In the genomic region with DNA sequence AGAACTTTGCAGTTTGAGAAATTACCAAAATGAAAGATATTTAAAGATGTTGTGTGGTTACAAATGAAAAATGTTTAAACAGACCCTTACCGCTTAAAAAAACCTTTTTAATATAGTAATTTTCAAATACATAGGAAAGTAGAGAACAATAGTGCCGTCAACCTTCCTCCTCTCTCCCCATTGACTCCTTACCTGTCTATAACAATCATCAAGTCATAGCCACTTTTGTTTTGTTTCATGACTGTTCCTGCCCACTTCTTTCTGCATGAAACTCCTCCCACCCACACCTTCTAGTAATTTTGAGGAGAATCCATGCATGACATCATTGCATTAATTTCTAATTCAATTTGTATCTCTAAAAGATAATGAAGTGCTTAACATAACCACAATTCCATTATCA, we compare ENCODE assay signal across 2 cellular contexts.
TF ChIP-seq lines count a peak whose summit lies in the region.

No MANE protein-coding gene starts in this region.

TF ChIP-seq in HepG2, 621 proteins besides CTCF, POLR2A, EP300 and RAD21:
- TF ChIP-seq ZNF431 (CRISPR knock-in tag; IDR thresholded peaks at IDR 0.05; ENCODE audit: borderline replicate concordance, low read depth) (no peak), ATF7 (IDR thresholded peaks at IDR 0.05) (peak; percentile 45; the same call in 1 of the 2 replicates), ATF7 (CRISPR knock-in tag; IDR thresholded peaks at IDR 0.05) (no peak)
TF ChIP-seq in HepG2: peak in this region for 1.

TF ChIP-seq in GM12878, 131 proteins besides CTCF, POLR2A, EP300 and RAD21:
- TF ChIP-seq, protein P1, sequence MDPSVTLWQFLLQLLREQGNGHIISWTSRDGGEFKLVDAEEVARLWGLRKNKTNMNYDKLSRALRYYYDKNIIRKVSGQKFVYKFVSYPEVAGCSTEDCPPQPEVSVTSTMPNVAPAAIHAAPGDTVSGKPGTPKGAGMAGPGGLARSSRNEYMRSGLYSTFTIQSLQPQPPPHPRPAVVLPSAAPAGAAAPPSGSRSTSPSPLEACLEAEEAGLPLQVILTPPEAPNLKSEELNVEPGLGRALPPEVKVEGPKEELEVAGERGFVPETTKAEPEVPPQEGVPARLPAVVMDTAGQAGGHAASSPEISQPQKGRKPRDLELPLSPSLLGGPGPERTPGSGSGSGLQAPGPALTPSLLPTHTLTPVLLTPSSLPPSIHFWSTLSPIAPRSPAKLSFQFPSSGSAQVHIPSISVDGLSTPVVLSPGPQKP (IDR thresholded peaks at IDR 0.05; ENCODE audit: low read depth, low read length), result no peak
- TF ChIP-seq, protein P2, sequence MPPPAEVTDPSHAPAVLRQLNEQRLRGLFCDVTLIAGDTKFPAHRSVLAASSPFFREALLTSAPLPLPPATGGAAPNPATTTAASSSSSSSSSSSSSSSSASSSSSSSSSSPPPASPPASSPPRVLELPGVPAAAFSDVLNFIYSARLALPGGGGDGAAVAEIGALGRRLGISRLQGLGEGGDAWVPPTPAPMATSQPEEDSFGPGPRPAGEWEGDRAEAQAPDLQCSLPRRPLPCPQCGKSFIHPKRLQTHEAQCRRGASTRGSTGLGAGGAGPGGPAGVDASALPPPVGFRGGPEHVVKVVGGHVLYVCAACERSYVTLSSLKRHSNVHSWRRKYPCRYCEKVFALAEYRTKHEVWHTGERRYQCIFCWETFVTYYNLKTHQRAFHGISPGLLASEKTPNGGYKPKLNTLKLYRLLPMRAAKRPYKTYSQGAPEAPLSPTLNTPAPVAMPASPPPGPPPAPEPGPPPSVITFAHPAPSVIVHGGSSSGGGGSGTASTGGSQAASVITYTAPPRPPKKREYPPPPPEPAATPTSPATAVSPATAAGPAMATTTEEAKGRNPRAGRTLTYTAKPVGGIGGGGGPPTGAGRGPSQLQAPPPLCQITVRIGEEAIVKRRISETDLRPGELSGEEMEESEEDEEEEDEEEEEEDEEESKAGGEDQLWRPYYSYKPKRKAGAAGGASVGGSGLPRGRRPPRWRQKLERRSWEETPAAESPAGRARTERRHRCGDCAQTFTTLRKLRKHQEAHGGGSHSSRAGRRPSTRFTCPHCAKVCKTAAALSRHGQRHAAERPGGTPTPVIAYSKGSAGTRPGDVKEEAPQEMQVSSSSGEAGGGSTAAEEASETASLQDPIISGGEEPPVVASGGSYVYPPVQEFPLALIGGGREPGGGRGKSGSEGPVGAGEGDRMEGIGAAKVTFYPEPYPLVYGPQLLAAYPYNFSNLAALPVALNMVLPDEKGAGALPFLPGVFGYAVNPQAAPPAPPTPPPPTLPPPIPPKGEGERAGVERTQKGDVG (CRISPR knock-in tag; IDR thresholded peaks at IDR 0.05), result no peak
- TF ChIP-seq KAT2A (conservative IDR thresholded peaks at IDR 0.05; ENCODE audit: control insufficient read depth, low read depth, low read length) (no peak), RFX5 (IDR thresholded peaks at IDR 0.05; ENCODE audit: low read depth, low read length) (no peak), EED (IDR thresholded peaks at IDR 0.05; ENCODE audit: low read depth) (no peak), ZNF622 (IDR thresholded peaks at IDR 0.05) (no peak), ESRRA (IDR thresholded peaks at IDR 0.05; ENCODE audit: low read length) (no peak), POU2F2 (IDR thresholded peaks at IDR 0.05; ENCODE audit: borderline replicate concordance, low read depth, low read length) (no peak), SUZ12 (IDR thresholded peaks at IDR 0.05; ENCODE audit: unreplicated experiment) (no peak), JUND (IDR thresholded peaks at IDR 0.05; ENCODE audit: low read depth, low read length) (no peak), ZNF24 (IDR thresholded peaks at IDR 0.05) (no peak), NFXL1 (IDR thresholded peaks at IDR 0.05; ENCODE audit: borderline replicate concordance) (no peak), NR2C1 (IDR thresholded peaks at IDR 0.05) (no peak), CHD1 (IDR thresholded peaks at IDR 0.05; ENCODE audit: low read depth, low read length) (no peak), FOXM1 (IDR thresholded peaks at IDR 0.05; ENCODE audit: low read depth, low read length) (no peak), STAT1 (conservative IDR thresholded peaks at IDR 0.05) (no peak), RELA (IDR thresholded peaks at IDR 0.05; ENCODE audit: borderline replicate concordance, partially characterized antibody) (no peak)
- TF ChIP-seq, protein P3, sequence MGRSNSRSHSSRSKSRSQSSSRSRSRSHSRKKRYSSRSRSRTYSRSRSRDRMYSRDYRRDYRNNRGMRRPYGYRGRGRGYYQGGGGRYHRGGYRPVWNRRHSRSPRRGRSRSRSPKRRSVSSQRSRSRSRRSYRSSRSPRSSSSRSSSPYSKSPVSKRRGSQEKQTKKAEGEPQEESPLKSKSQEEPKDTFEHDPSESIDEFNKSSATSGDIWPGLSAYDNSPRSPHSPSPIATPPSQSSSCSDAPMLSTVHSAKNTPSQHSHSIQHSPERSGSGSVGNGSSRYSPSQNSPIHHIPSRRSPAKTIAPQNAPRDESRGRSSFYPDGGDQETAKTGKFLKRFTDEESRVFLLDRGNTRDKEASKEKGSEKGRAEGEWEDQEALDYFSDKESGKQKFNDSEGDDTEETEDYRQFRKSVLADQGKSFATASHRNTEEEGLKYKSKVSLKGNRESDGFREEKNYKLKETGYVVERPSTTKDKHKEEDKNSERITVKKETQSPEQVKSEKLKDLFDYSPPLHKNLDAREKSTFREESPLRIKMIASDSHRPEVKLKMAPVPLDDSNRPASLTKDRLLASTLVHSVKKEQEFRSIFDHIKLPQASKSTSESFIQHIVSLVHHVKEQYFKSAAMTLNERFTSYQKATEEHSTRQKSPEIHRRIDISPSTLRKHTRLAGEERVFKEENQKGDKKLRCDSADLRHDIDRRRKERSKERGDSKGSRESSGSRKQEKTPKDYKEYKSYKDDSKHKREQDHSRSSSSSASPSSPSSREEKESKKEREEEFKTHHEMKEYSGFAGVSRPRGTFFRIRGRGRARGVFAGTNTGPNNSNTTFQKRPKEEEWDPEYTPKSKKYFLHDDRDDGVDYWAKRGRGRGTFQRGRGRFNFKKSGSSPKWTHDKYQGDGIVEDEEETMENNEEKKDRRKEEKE (IDR thresholded peaks at IDR 0.05), result no peak
